Comparison of ENCODE assay signal across 22 cellular contexts in the genomic region with DNA sequence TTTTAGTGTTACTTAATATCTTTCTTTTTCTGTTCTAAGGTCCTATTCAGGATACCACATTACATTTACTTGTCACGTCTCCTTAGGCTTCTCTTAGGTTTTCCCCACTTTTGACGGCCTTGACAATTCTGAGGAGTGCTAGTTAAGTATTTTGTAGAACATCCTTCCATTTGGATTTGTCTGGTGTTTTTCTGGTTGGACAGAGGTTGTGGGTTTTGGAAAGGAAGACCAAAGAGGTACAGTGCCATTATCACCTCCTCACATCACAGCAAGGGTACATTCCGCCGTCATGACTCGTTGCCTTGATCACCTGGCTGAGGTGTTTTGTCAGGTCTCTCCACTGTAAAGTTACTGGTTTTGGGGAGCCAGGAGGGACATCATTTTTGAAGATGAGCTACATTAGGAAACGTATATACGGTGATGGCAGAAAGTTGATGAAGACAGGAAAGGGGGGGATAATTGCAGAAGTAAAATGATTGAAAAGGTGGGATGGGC.
DNase-seq lines count a peak whose midpoint lies in the region; ATAC-seq, FAIRE-seq and TF ChIP-seq lines count a peak whose summit lies in the region.
"Had no signal": no experiment of that assay in that cellular context is flagged by ENCODE, and none has a peak within 500 bp of the region (broad histone marks: within the 10 kb centered on the region; RNA-seq: fewer than 3 reads in every experiment).

No MANE protein-coding gene starts in this region.

- H3K79me2 ChIP-seq in HepG2 (ENCODE audit: insufficient read depth, low read length) (no peaks in the 10 kb centered on the region), K562 (ENCODE audit: control insufficient read depth, insufficient read depth, low read length) (peaks cover 3% of the 10 kb centered on the region; the same call in 1 of the 3 replicates)

- no peak for TF ChIP-seq POLR2A in HepG2 (IDR thresholded peaks at IDR 0.05; ENCODE audit: insufficient read depth in 1 of 2, low read depth in 2 of 2, low read length in 2 of 2)
- TF ChIP-seq POLR2A in right lobe of liver (IDR thresholded peaks at IDR 0.05) = no peak
- TF ChIP-seq POLR2A in K562 (conservative IDR thresholded peaks at IDR 0.05) = no peak

- H3K4me2 ChIP-seq in HepG2 (ENCODE audit: low read depth, low read length) (no peak overlapping the region), K562 (ENCODE audit: insufficient read depth, low read length) (no peak overlapping the region)
- H3K4me2 ChIP-seq: GM23338 had no signal

- H3K4me1 Mint-ChIP-seq in osteocyte (ENCODE audit: unreplicated experiment) = no peaks in the 10 kb centered on the region
- H3K4me1 Mint-ChIP-seq: GM23338, IgD-negative memory B cell had no signal

- peaks cover 71% of the 10 kb centered on the region for H3K4me1 ChIP-seq in HepG2 (ENCODE audit: insufficient read depth, low read length)
- peaks cover 0 to 11% (median 0%) of the 10 kb centered on the region in 4 donors for H3K4me1 ChIP-seq in right lobe of liver
- peaks cover 0 to under 1% of the 10 kb centered on the region in 2 experiments; a peak in 1 of 5 replicates for H3K4me1 ChIP-seq in K562 (replicated peaks in 1 of 2; ENCODE audit: control insufficient read depth in 2 of 2, insufficient read depth in 2 of 2, low read length in 2 of 2)

- CTCF ChIA-PET in HepG2 (lab: Yijun Ruan, JAX; ENCODE audit: low intra/inter-chr PET ratio, low total read pairs) (interaction anchor here (2.0 kb wide), 1 partner anchor 70 kb away, joined by 5 read pairs; no protein-coding TSS in a partner anchor), K562 (lab: Yijun Ruan, JAX; ENCODE audit: low intra/inter-chr PET ratio) (no interaction called here)

- no peaks in the 10 kb centered on the region for H3K9me3 ChIP-seq in HepG2 (ENCODE audit: low read length)
- H3K9me3 ChIP-seq in right lobe of liver = no peaks in the 10 kb centered on the region
- H3K9me3 ChIP-seq in K562 (replicated peaks; ENCODE audit: control insufficient read depth, insufficient read depth, low read depth, low read length) = no peaks in the 10 kb centered on the region
- H3K9me3 ChIP-seq: BE2C had no signal

- H3K36me3 Mint-ChIP-seq in osteocyte (ENCODE audit: unreplicated experiment) = no peaks in the 10 kb centered on the region
- H3K36me3 Mint-ChIP-seq: CD8-positive, alpha-beta T cell; IgD-negative memory B cell had no signal

- TF ChIP-seq RAD21 in HepG2 (CRISPR knock-in tag; IDR thresholded peaks at IDR 0.05) (no peak), K562 (CRISPR knock-in tag; conservative IDR thresholded peaks at IDR 0.05 in 1 of 2, IDR thresholded peaks at IDR 0.05 in 1 of 2) (no peak)

- FAIRE-seq in HepG2 (lab: Jason Lieb, UNC) (no peak), K562 (lab: Jason Lieb, UNC) (peak; percentile 26)
- FAIRE-seq: D721Med, G401.6, GM12891 had no signal

- no peak for DNase-seq in HepG2 (ENCODE audit: low spot score)
- no peak for DNase-seq in right lobe of liver
- no peak for DNase-seq in K562 (ENCODE audit: extremely low read depth in 1 of 4, low spot score in 3 of 4)
- DNase-seq in osteocyte (ENCODE audit: extremely low spot score, unreplicated experiment) = peak; percentile 27
- no peak for DNase-seq in pons (ENCODE audit: low spot score)
- DNase-seq: BE2C, COR-L47, DMS153, DMS79 treated with DMSO at 0.1 percent for 48 hours, EL, HCEC 1CT, HFFc6 had no signal

- no peak overlapping the region for H3K27ac ChIP-seq in HepG2 (ENCODE audit: extremely low read length, insufficient read depth, low read length)
- H3K27ac ChIP-seq in right lobe of liver = no peak overlapping the region
- no peak overlapping the region for H3K27ac ChIP-seq in K562 (ENCODE audit: extremely low read depth, low read depth, low read length)
- H3K27ac ChIP-seq: C4-2B, HL-60 had no signal

- H3K27me3 ChIP-seq in HepG2 (ENCODE audit: control insufficient read depth in 1 of 2, insufficient read depth in 2 of 2, low read length in 2 of 2) (no peaks in the 10 kb centered on the region), right lobe of liver (no peaks in the 10 kb centered on the region), K562 (ENCODE audit: control insufficient read depth in 2 of 2, insufficient read depth in 2 of 2, low read length in 2 of 2) (no peaks in the 10 kb centered on the region)
- H3K27me3 ChIP-seq: BE2C had no signal

- BruUV-seq in HepG2 (replicated peaks; lab: Mats Ljungman, UMichigan) (no TSS peak), K562 (replicated peaks; lab: Mats Ljungman, UMichigan) (no TSS peak)

- no peak for ATAC-seq in HepG2
- no peak for ATAC-seq in right lobe of liver
- no peak for ATAC-seq in K562
- no peak for ATAC-seq in HG03565 (IDR thresholded peaks at IDR 0.05; ENCODE audit: unreplicated experiment)
- no peak for ATAC-seq in GM21619 (IDR thresholded peaks at IDR 0.05; ENCODE audit: unreplicated experiment)
- ATAC-seq: CD8-positive, alpha-beta T cell; GM23338 had no signal

- H3K9ac ChIP-seq in HepG2 (ENCODE audit: insufficient read depth, low read depth, low read length) = no peak overlapping the region
- H3K9ac ChIP-seq in K562 (ENCODE audit: insufficient read depth in 1 of 2, low read depth in 2 of 2, low read length in 2 of 2) = no peak overlapping the region

- peaks cover 43% of the 10 kb centered on the region for H3K27me3 Mint-ChIP-seq in osteocyte (ENCODE audit: unreplicated experiment)

- no peak overlapping the region for H3K4me3 ChIP-seq in HepG2 (replicated peaks in 1 of 3; ENCODE audit: insufficient read depth in 1 of 3, low read depth in 2 of 3, low read length in 3 of 3)
- H3K4me3 ChIP-seq in right lobe of liver = no peak overlapping the region
- H3K4me3 ChIP-seq in K562 = no peak overlapping the region
- H3K4me3 ChIP-seq: GM23338 had no signal

- intact Hi-C loops in HepG2 (cut with micrococcal nuclease; ENCODE audit: unreplicated experiment) (no loop called here), right lobe of liver (cut with DNase I) (no loop called here), K562 (cut with micrococcal nuclease) (no loop called here)

- TF ChIP-seq EP300 in HepG2 (IDR thresholded peaks at IDR 0.05; ENCODE audit: low read depth in 2 of 2, low read length in 2 of 2) (no peak), HepG2 (CRISPR knock-in tag; IDR thresholded peaks at IDR 0.05; ENCODE audit: borderline replicate concordance) (no peak), K562 (IDR thresholded peaks at IDR 0.05; ENCODE audit: low read length) (no peak)

- H3K9me3 Mint-ChIP-seq in osteocyte (ENCODE audit: unreplicated experiment) = no peaks in the 10 kb centered on the region
- H3K9me3 Mint-ChIP-seq: CD8-positive, alpha-beta T cell; GM23338; HFFc6; IgD-negative memory B cell had no signal

- H3K36me3 ChIP-seq in HepG2 (replicated peaks in 1 of 2; ENCODE audit: control insufficient read depth in 1 of 2, insufficient read depth in 2 of 2, low read length in 2 of 2) (peaks cover 5 to 6% of the 10 kb centered on the region in 2 experiments; a peak in 3 of 5 replicates), right lobe of liver (peaks cover 0 to 9% (median 2%) of the 10 kb centered on the region in 4 donors), K562 (ENCODE audit: control insufficient read depth, insufficient read depth, low read length) (peaks cover 20% of the 10 kb centered on the region; the same call in 2 of the 3 replicates)
- H3K36me3 ChIP-seq: BE2C had no signal

- in situ Hi-C loops in HepG2 (cut with HindIII; ENCODE audit: extremely low pct_ligation_motif_present, low pct_unique_long_range_greater_than_20kb) = no loop called here
- in situ Hi-C loops in K562 (cut with MboI) = no loop called here

- H3K9me1 ChIP-seq in K562 (ENCODE audit: control insufficient read depth, insufficient read depth, low read length) = no peaks in the 10 kb centered on the region

- H3K27ac Mint-ChIP-seq in osteocyte (ENCODE audit: unreplicated experiment) = no peak overlapping the region
- H3K27ac Mint-ChIP-seq: CD8-positive, alpha-beta T cell; GM23338; HFFc6; IgD-negative memory B cell had no signal

- H4K20me1 ChIP-seq in HepG2 (ENCODE audit: insufficient read depth, low read length) (no peaks in the 10 kb centered on the region), K562 (replicated peaks; ENCODE audit: control insufficient read depth, insufficient read depth, low read length) (no peaks in the 10 kb centered on the region)

- H3K4me3 Mint-ChIP-seq in osteocyte (ENCODE audit: unreplicated experiment) = no peak overlapping the region
- H3K4me3 Mint-ChIP-seq: CD8-positive, alpha-beta T cell; GM23338; HFFc6; IgD-negative memory B cell had no signal

- no peak overlapping the region for H2AFZ ChIP-seq in HepG2 (ENCODE audit: low read length)
- H2AFZ ChIP-seq in K562 (ENCODE audit: low read depth, low read length) = no peak overlapping the region
- H2AFZ ChIP-seq: GM23338 had no signal

- TF ChIP-seq CTCF in HepG2 (CRISPR knock-in tag; IDR thresholded peaks at IDR 0.05) = no peak
- no peak for TF ChIP-seq CTCF in right lobe of liver (IDR thresholded peaks at IDR 0.05)
- no peak for TF ChIP-seq CTCF in K562 (IDR thresholded peaks at IDR 0.05 in 2 of 3, conservative IDR thresholded peaks at IDR 0.05 in 1 of 3; ENCODE audit: insufficient read depth in 2 of 3, low read depth in 1 of 3, low read length in 3 of 3)
- no peak for TF ChIP-seq CTCF in osteocyte (IDR thresholded peaks at IDR 0.05)

- 97% methylated on average over 7 of the region's 7 CpGs for WGBS in HepG2 (ENCODE audit: low lambda C conversion rate)
- 96% methylated on average over 7 of the region's 7 CpGs for whole genome bisulfite sequencing in right lobe of liver (ENCODE audit: insufficient coverage, low coverage, low lambda C conversion rate, missing lambda C conversion rate)
- WGBS in K562 (ENCODE audit: insufficient coverage, low coverage, missing lambda C conversion rate) = 74% methylated on average over 7 of the region's 7 CpGs

- POLR2A ChIA-PET in HepG2 (lab: Yijun Ruan, JAX) (interaction anchor here (0.6 kb wide), 1 partner anchor 234 kb away, joined by 5 read pairs; no protein-coding TSS in a partner anchor), K562 (lab: Yijun Ruan, JAX) (no interaction called here)

Comparison
In these comparisons a context has a peak if more than half of its experiments do, and no peak if none do; other contexts are left out.
1. Of the 241 proteins assayed by ChIP-seq in both HepG2 and K562: peak only in HepG2: RBM22; only in K562: none; in both: none; in neither: 240.